24 cellular contexts compared by ENCODE assay signal in the genomic region with DNA sequence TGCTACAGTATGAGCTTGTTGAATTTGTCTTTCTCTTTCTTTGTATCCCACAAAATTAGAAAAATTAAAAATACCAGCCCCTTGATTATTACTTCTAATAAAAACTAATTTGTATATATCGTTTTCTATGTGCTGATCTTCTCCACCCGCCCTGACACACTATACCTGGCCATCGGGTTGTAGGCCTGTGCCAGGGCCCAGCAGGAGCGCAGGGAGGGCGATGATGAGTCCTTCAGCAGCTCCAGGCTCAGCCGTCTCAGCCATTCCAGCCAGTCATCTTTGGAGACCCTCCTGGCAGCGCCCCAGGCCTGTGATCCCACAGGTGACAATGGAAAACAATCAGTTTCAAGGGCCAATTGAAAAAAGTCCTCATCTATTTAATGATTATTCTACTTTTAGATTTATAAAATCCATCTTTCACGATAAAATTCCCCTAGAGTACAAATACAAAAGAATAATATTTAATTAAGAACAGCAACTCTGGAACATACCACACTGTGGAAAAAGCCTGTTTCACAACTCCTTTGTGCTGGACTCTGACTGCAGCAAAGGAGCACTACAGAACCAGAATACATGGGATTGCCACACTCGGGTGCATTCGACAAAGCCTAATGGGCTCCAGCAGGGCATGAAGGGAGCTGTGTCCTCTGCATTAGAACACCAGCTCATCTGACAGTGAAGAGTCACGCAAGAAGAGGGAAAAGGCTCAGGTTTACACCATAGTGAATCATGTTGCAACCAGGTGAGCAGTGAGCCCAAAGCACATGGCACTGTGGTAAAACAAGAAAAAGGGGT. TPM values are rescaled to one million over a fixed set of nuclear protein-coding genes. Genes with fewer than 3 reads are reported as not detected.
"Had no signal": no experiment of that assay in that cellular context is flagged by ENCODE, and none has a peak within 500 bp of the region (broad histone marks: within the 10 kb centered on the region; RNA-seq: fewer than 3 reads in every experiment).

No MANE protein-coding gene starts in this region.

- DNase-seq: activated CD4-positive, alpha-beta memory T cell treated with anti-CD3 and anti-CD28 coated beads, Interleukin-2, amount 10 ng/mL, durations not matched to agents 7 days and 5 days; activated CD4-positive, alpha-beta T cell treated with anti-CD3 and anti-CD28 coated beads, Interleukin-2, amount 10 ng/mL, durations not matched to agents 24 days and 14 days; activated effector memory CD4-positive, alpha-beta T cell treated with anti-CD3 and anti-CD28 coated beads, Interleukin-2, amount 50 U/mL, for 16 hours; activated naive CD4-positive, alpha-beta T cell treated with anti-CD3 and anti-CD28 coated beads, Interleukin-2, amount 10 ng/mL, durations not matched to agents 7 days and 5 days; activated T-cell treated with anti-CD3 and anti-CD28 coated beads, Interleukin-2, amount 50 U/mL, for 72 hours; erythroblast; foreskin melanocyte; glutamatergic neuron; immature natural killer cell; nucleus accumbens; spleen; stimulated activated CD4-positive, alpha-beta T cell treated with anti-CD3 and anti-CD28 coated beads, Interleukin-4, amount 100 ng/mL, for 1 hour; stimulated activated naive CD4-positive, alpha-beta T cell treated with Interleukin-2 at 50 U/mL for 16 hours had no signal

- H3K4me1 Mint-ChIP-seq: activated CD4-positive, alpha-beta memory T cell treated with anti-CD3 and anti-CD28 coated beads, Interleukin-2, amount 10 ng/mL, durations not matched to agents 7 days and 5 days; activated CD4-positive, alpha-beta T cell treated with anti-CD3 and anti-CD28 coated beads, Interleukin-2, amount 10 ng/mL, durations not matched to agents 24 days and 14 days; activated naive CD4-positive, alpha-beta T cell treated with anti-CD3 and anti-CD28 coated beads, Interleukin-2, amount 10 ng/mL, durations not matched to agents 7 days and 5 days; immature natural killer cell; memory B cell; nephron had no signal

- H3K9me3 ChIP-seq: spleen, thoracic aorta, vagina had no signal

- H3K27me3 Mint-ChIP-seq: activated CD4-positive, alpha-beta memory T cell treated with anti-CD3 and anti-CD28 coated beads, Interleukin-2, amount 10 ng/mL, durations not matched to agents 7 days and 5 days; activated CD4-positive, alpha-beta T cell treated with anti-CD3 and anti-CD28 coated beads, Interleukin-2, amount 10 ng/mL, durations not matched to agents 24 days and 14 days; activated naive CD4-positive, alpha-beta T cell treated with anti-CD3 and anti-CD28 coated beads, Interleukin-2, amount 10 ng/mL, durations not matched to agents 7 days and 5 days; memory B cell; type B pancreatic cell had no signal

- H3K4me3 ChIP-seq: hepatocyte, spleen, thoracic aorta, vagina had no signal

- ATAC-seq: activated CD4-positive, CD25-positive, alpha-beta regulatory T cell treated with anti-CD3 and anti-CD28 coated beads, Interleukin-2, amount 50 U/mL, for 24 hours; activated T-cell treated with anti-CD3 and anti-CD28 coated beads, Interleukin-2, amount 50 U/mL, for 72 hours had no signal

- H3K27ac Mint-ChIP-seq: activated CD4-positive, alpha-beta memory T cell treated with anti-CD3 and anti-CD28 coated beads, Interleukin-2, amount 10 ng/mL, durations not matched to agents 7 days and 5 days; activated CD4-positive, alpha-beta T cell treated with anti-CD3 and anti-CD28 coated beads, Interleukin-2, amount 10 ng/mL, durations not matched to agents 24 days and 14 days; activated naive CD4-positive, alpha-beta T cell treated with anti-CD3 and anti-CD28 coated beads, Interleukin-2, amount 10 ng/mL, durations not matched to agents 7 days and 5 days; activated T-cell treated with anti-CD3 and anti-CD28 coated beads, Interleukin-2, amount 50 U/mL, for 72 hours; nephron; type B pancreatic cell had no signal

- H3K9me3 Mint-ChIP-seq: activated CD4-positive, alpha-beta memory T cell treated with anti-CD3 and anti-CD28 coated beads, Interleukin-2, amount 10 ng/mL, durations not matched to agents 7 days and 5 days; activated CD4-positive, alpha-beta T cell treated with anti-CD3 and anti-CD28 coated beads, Interleukin-2, amount 10 ng/mL, durations not matched to agents 24 days and 14 days; activated naive CD4-positive, alpha-beta T cell treated with anti-CD3 and anti-CD28 coated beads, Interleukin-2, amount 10 ng/mL, durations not matched to agents 7 days and 5 days; activated T-cell treated with anti-CD3 and anti-CD28 coated beads, Interleukin-2, amount 50 U/mL, for 72 hours; immature natural killer cell; memory B cell; nephron; type B pancreatic cell had no signal

- H3K4me3 Mint-ChIP-seq: activated CD4-positive, alpha-beta memory T cell treated with anti-CD3 and anti-CD28 coated beads, Interleukin-2, amount 10 ng/mL, durations not matched to agents 7 days and 5 days; activated CD4-positive, alpha-beta T cell treated with anti-CD3 and anti-CD28 coated beads, Interleukin-2, amount 10 ng/mL, durations not matched to agents 24 days and 14 days; activated naive CD4-positive, alpha-beta T cell treated with anti-CD3 and anti-CD28 coated beads, Interleukin-2, amount 10 ng/mL, durations not matched to agents 7 days and 5 days; activated T-cell treated with anti-CD3 and anti-CD28 coated beads, Interleukin-2, amount 50 U/mL, for 72 hours; immature natural killer cell; memory B cell; nephron; type B pancreatic cell had no signal

RNA-seq across cellular contexts. Expression of a gene that starts 15.4 kb away (rescaled TPM):
- total RNA-seq: activated CD4-positive, alpha-beta memory T cell treated with anti-CD3 and anti-CD28 coated beads, Interleukin-2, amount 10 ng/mL, durations not matched to agents 7 days and 5 days; activated CD4-positive, alpha-beta T cell treated with anti-CD3 and anti-CD28 coated beads, Interleukin-2, amount 10 ng/mL, durations not matched to agents 24 days and 14 days; activated T-cell treated with anti-CD3 and anti-CD28 coated beads, Interleukin-2, amount 50 U/mL, for 72 hours; chondrocyte; kidney epithelial cell; mononuclear cell; spleen; T-helper 2 cell treated with Interferon-gamma antibody and Interleukin-4, amounts not matched to agents 100 ng/mL and 5 ng/mL, for 36 hours had no signal
